Comparison of ENCODE assay signal across 36 cellular contexts in the genomic region with DNA sequence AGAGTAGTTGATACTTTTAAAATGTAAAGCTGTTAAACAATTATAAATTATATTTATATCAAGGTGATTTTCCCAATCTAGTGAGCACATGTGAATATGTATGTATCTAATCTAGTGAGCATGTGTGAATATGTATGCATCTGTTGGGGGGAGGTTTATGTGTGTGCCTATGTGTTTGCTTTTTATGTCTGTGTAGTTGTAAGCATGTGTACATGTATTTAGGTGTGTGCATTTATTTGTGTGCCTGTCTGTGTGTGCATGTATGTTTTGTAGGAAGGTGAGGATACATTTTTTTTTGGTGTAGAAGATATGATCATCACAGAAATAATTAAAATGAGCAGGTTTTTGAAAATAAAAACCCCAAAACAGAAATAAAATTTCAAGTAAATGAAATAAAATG.
"Had no signal": no experiment of that assay in that cellular context is flagged by ENCODE, and none has a peak within 500 bp of the region (broad histone marks: within the 10 kb centered on the region; RNA-seq: fewer than 3 reads in every experiment).

No MANE protein-coding gene starts in this region.

- H3K4me1 ChIP-seq: adrenal gland, body of pancreas, breast epithelium had no signal

- H3K27me3 Mint-ChIP-seq: activated CD4-positive, alpha-beta memory T cell treated with anti-CD3 and anti-CD28 coated beads, Interleukin-2, amount 10 ng/mL, durations not matched to agents 7 days and 5 days; activated CD4-positive, alpha-beta T cell treated with anti-CD3 and anti-CD28 coated beads for 36 hours; activated CD4-positive, alpha-beta T cell treated with anti-CD3 and anti-CD28 coated beads, Interleukin-2, amount 10 ng/mL, durations not matched to agents 7 days and 5 days; activated CD8-positive, alpha-beta memory T cell treated with anti-CD3 and anti-CD28 coated beads, Interleukin-2, amount 10 ng/mL, durations not matched to agents 7 days and 5 days; activated naive CD8-positive, alpha-beta T cell treated with anti-CD3 and anti-CD28 coated beads for 36 hours; activated T-helper 17 cell treated with anti-CD3 and anti-CD28 coated beads, Interleukin-2, amount 50 U/mL, for 72 hours had no signal

- H3K27ac ChIP-seq: adrenal gland, body of pancreas, brain microvascular endothelial cell, breast epithelium, VCaP had no signal

- ATAC-seq: activated CD4-positive, alpha-beta T cell treated with anti-CD3 and anti-CD28 coated beads for 36 hours; activated CD4-positive, CD25-positive, alpha-beta regulatory T cell treated with anti-CD3 and anti-CD28 coated beads, Interleukin-2, amount 50 U/mL, for 24 hours; activated CD8-positive, alpha-beta memory T cell treated with anti-CD3 and anti-CD28 coated beads, Interleukin-2, amount 10 ng/mL, durations not matched to agents 7 days and 5 days; activated naive CD4-positive, alpha-beta T cell treated with anti-CD3 and anti-CD28 coated beads, Interleukin-2, amount 50 U/mL, for 72 hours; activated T-cell treated with anti-CD3 and anti-CD28 coated beads, Interleukin-2, amount 50 U/mL, for 4 hours; activated T-cell treated with anti-CD3 and anti-CD28 coated beads, Interleukin-2, amount 50 U/mL, for 72 hours; activated T-helper 17 cell treated with anti-CD3 and anti-CD28 coated beads, Interleukin-2, amount 50 U/mL, for 72 hours; body of pancreas had no signal

- H3K27me3 ChIP-seq: adrenal gland, body of pancreas, brain microvascular endothelial cell, breast epithelium had no signal

- H3K4me3 Mint-ChIP-seq: activated CD4-positive, alpha-beta memory T cell treated with anti-CD3 and anti-CD28 coated beads, Interleukin-2, amount 10 ng/mL, durations not matched to agents 7 days and 5 days; activated CD4-positive, alpha-beta T cell treated with anti-CD3 and anti-CD28 coated beads for 36 hours; activated CD4-positive, alpha-beta T cell treated with anti-CD3 and anti-CD28 coated beads, Interleukin-2, amount 10 ng/mL, durations not matched to agents 7 days and 5 days; activated CD8-positive, alpha-beta memory T cell treated with anti-CD3 and anti-CD28 coated beads, Interleukin-2, amount 10 ng/mL, durations not matched to agents 7 days and 5 days; activated naive CD4-positive, alpha-beta T cell treated with anti-CD3 and anti-CD28 coated beads for 36 hours; activated naive CD8-positive, alpha-beta T cell treated with anti-CD3 and anti-CD28 coated beads for 36 hours; activated T-cell treated with anti-CD3 and anti-CD28 coated beads, Interleukin-2, amount 50 U/mL, for 4 hours; activated T-cell treated with anti-CD3 and anti-CD28 coated beads, Interleukin-2, amount 50 U/mL, for 72 hours; activated T-helper 1 cell treated with anti-CD3 and anti-CD28 coated beads, Interleukin-12 subunit alpha, Interleukin-12 subunit beta, Interleukin-2, Interleukin-4 antibody, amounts not matched to agents 30 ng/mL and 10 ng/mL and 1 ng/mL, durations not matched to agents 14 hours and 24 hours and 36 hours; activated T-helper 17 cell treated with anti-CD3 and anti-CD28 coated beads, Interleukin-2, amount 50 U/mL, for 72 hours; T-helper 1 cell treated with Interleukin-12 subunit alpha and Interleukin-12 subunit beta and Interleukin-4 antibody, amounts not matched to agents 30 μg/mL and 1 μg/mL, for 36 hours; T-helper 2 cell treated with Interferon-gamma antibody and Interleukin-4, amounts not matched to agents 5 μg/mL and 100 μg/mL, for 36 hours had no signal

- H3K27ac Mint-ChIP-seq: activated CD4-positive, alpha-beta memory T cell treated with anti-CD3 and anti-CD28 coated beads, Interleukin-2, amount 10 ng/mL, durations not matched to agents 7 days and 5 days; activated CD4-positive, alpha-beta T cell treated with anti-CD3 and anti-CD28 coated beads for 36 hours; activated CD4-positive, alpha-beta T cell treated with anti-CD3 and anti-CD28 coated beads, Interleukin-2, amount 10 ng/mL, durations not matched to agents 7 days and 5 days; activated CD8-positive, alpha-beta memory T cell treated with anti-CD3 and anti-CD28 coated beads, Interleukin-2, amount 10 ng/mL, durations not matched to agents 7 days and 5 days; activated naive CD4-positive, alpha-beta T cell treated with anti-CD3 and anti-CD28 coated beads for 36 hours; activated naive CD4-positive, alpha-beta T cell treated with anti-CD3 and anti-CD28 coated beads, Interleukin-2, amount 50 U/mL, for 72 hours; activated naive CD8-positive, alpha-beta T cell treated with anti-CD3 and anti-CD28 coated beads for 36 hours; activated T-cell treated with anti-CD3 and anti-CD28 coated beads, Interleukin-2, amount 50 U/mL, for 72 hours; activated T-helper 1 cell treated with anti-CD3 and anti-CD28 coated beads, Interleukin-12 subunit alpha, Interleukin-12 subunit beta, Interleukin-2, Interleukin-4 antibody, amounts not matched to agents 30 ng/mL and 10 ng/mL and 1 ng/mL, durations not matched to agents 14 hours and 24 hours and 36 hours; activated T-helper 17 cell treated with anti-CD3 and anti-CD28 coated beads, Interleukin-2, amount 50 U/mL, for 72 hours; T-helper 1 cell treated with Interleukin-12 subunit alpha and Interleukin-12 subunit beta and Interleukin-4 antibody, amounts not matched to agents 30 μg/mL and 1 μg/mL, for 36 hours; T-helper 2 cell treated with Interferon-gamma antibody and Interleukin-4, amounts not matched to agents 5 μg/mL and 100 μg/mL, for 36 hours had no signal

- H3K4me1 Mint-ChIP-seq: activated CD4-positive, alpha-beta memory T cell treated with anti-CD3 and anti-CD28 coated beads, Interleukin-2, amount 10 ng/mL, durations not matched to agents 7 days and 5 days; activated CD4-positive, alpha-beta T cell treated with anti-CD3 and anti-CD28 coated beads for 36 hours; activated CD4-positive, alpha-beta T cell treated with anti-CD3 and anti-CD28 coated beads, Interleukin-2, amount 10 ng/mL, durations not matched to agents 7 days and 5 days; activated CD8-positive, alpha-beta memory T cell treated with anti-CD3 and anti-CD28 coated beads, Interleukin-2, amount 10 ng/mL, durations not matched to agents 7 days and 5 days; activated naive CD8-positive, alpha-beta T cell treated with anti-CD3 and anti-CD28 coated beads for 36 hours; activated T-helper 17 cell treated with anti-CD3 and anti-CD28 coated beads, Interleukin-2, amount 50 U/mL, for 72 hours had no signal

- FAIRE-seq: astrocyte, colon had no signal

- H3K4me3 ChIP-seq: adrenal gland, body of pancreas, breast epithelium had no signal

- H3K36me3 ChIP-seq: adrenal gland, brain microvascular endothelial cell, breast epithelium had no signal

- DNase-seq: activated CD4-positive, alpha-beta memory T cell treated with anti-CD3 and anti-CD28 coated beads, Interleukin-2, amount 10 ng/mL, durations not matched to agents 7 days and 5 days; activated CD4-positive, alpha-beta T cell treated with anti-CD3 and anti-CD28 coated beads for 1 hour; activated CD4-positive, alpha-beta T cell treated with anti-CD3 and anti-CD28 coated beads for 36 hours; activated CD4-positive, alpha-beta T cell treated with anti-CD3 and anti-CD28 coated beads for 48 hours; activated CD4-positive, alpha-beta T cell treated with anti-CD3 and anti-CD28 coated beads, Interleukin-2, amount 10 ng/mL, durations not matched to agents 7 days and 5 days; activated CD4-positive, alpha-beta T cell treated with anti-CD3 and anti-CD28 coated beads, Interleukin-2, amount 50 U/mL, for 48 hours; activated CD4-positive, CD25-positive, alpha-beta regulatory T cell; activated CD8-positive, alpha-beta memory T cell treated with anti-CD3 and anti-CD28 coated beads, Interleukin-2, amount 10 ng/mL, durations not matched to agents 7 days and 5 days; activated effector memory CD4-positive, alpha-beta T cell treated with anti-CD3 and anti-CD28 coated beads, Interleukin-2, amount 50 U/mL, for 16 hours; activated gamma-delta T cell treated with Interleukin-2 at 50 U/mL for 16 hours; activated naive CD4-positive, alpha-beta T cell; activated naive CD4-positive, alpha-beta T cell treated with anti-CD3 and anti-CD28 coated beads for 36 hours; activated naive CD4-positive, alpha-beta T cell treated with anti-CD3 and anti-CD28 coated beads, Interleukin-2, amount 50 U/mL, for 16 hours; activated naive CD8-positive, alpha-beta T cell treated with anti-CD3 and anti-CD28 coated beads for 36 hours; activated T-cell treated with anti-CD3 and anti-CD28 coated beads for 4 hours; activated T-cell treated with anti-CD3 and anti-CD28 coated beads, Interleukin-2, amount 50 U/mL, for 1 hour; activated T-cell treated with anti-CD3 and anti-CD28 coated beads, Interleukin-2, amount 50 U/mL, for 4 hours; activated T-cell treated with anti-CD3 and anti-CD28 coated beads, Interleukin-2, amount 50 U/mL, for 72 hours; adrenal gland; amniotic stem cell; aorta; body of pancreas; brain microvascular endothelial cell; central memory CD4-positive, alpha-beta T cell; T-helper 2 cell; T-helper 9 cell had no signal

- H3K9me3 Mint-ChIP-seq: activated CD4-positive, alpha-beta T cell treated with anti-CD3 and anti-CD28 coated beads, Interleukin-2, amount 10 ng/mL, durations not matched to agents 7 days and 5 days; activated naive CD4-positive, alpha-beta T cell treated with anti-CD3 and anti-CD28 coated beads for 36 hours; activated naive CD4-positive, alpha-beta T cell treated with anti-CD3 and anti-CD28 coated beads, Interleukin-2, amount 50 U/mL, for 72 hours; activated naive CD8-positive, alpha-beta T cell treated with anti-CD3 and anti-CD28 coated beads for 36 hours; activated T-helper 1 cell treated with anti-CD3 and anti-CD28 coated beads, Interleukin-12 subunit alpha, Interleukin-12 subunit beta, Interleukin-2, Interleukin-4 antibody, amounts not matched to agents 30 ng/mL and 10 ng/mL and 1 ng/mL, durations not matched to agents 14 hours and 24 hours and 36 hours; T-helper 2 cell treated with Interferon-gamma antibody and Interleukin-4, amounts not matched to agents 5 μg/mL and 100 μg/mL, for 36 hours had no signal

- H3K36me3 Mint-ChIP-seq: activated CD8-positive, alpha-beta memory T cell treated with anti-CD3 and anti-CD28 coated beads, Interleukin-2, amount 10 ng/mL, durations not matched to agents 7 days and 5 days; activated naive CD4-positive, alpha-beta T cell treated with anti-CD3 and anti-CD28 coated beads, Interleukin-2, amount 50 U/mL, for 72 hours; activated naive CD8-positive, alpha-beta T cell treated with anti-CD3 and anti-CD28 coated beads for 36 hours had no signal

- H3K9me3 ChIP-seq: body of pancreas, breast epithelium had no signal
